ENCODE assay signal across 7 cellular contexts in the genomic region with DNA sequence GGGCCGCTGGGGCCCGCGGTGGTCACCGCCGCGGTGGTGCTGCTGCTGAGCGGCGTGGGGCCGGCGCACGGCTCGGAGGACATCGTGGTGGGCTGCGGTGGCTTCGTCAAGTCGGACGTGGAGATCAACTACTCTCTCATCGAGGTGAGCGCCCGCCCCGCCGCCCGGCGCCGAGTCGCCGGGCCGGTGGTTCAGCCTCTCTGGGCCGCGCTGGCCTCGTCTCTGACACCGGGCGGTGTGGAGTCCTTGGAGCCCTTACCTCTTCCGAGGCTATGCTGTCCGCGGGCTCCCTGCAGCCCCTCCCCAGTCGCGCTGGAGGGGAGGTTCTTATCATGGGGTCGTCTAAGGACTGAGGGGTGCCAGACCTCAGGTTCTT. TPM values are rescaled to one million over a fixed set of nuclear protein-coding genes. Genes with fewer than 3 reads are reported as not detected.
DNase-seq lines count a peak whose midpoint lies in the region; ATAC-seq and TF ChIP-seq lines count a peak whose summit lies in the region.
"Not testable (repeated sequence)": the region's sequence is repeated elsewhere in the genome, so short reads cannot be mapped to it uniquely, and the experiment has no call there.

No MANE protein-coding gene starts in this region.

- H2AK5ac ChIP-seq in IMR-90 (ENCODE audit: low read depth, low read length) = not testable (repeated sequence)

- H3K27me3 Mint-ChIP-seq in activated T-cell treated with anti-CD3 and anti-CD28 coated beads, Interleukin-2, amount 50 U/mL, for 4 hours (ENCODE audit: low read depth); naive thymus-derived CD4-positive, alpha-beta T cell: not testable (repeated sequence)

- not testable (repeated sequence) for H3K27ac Mint-ChIP-seq in naive thymus-derived CD4-positive, alpha-beta T cell

- not testable (repeated sequence) for H3K4me1 Mint-ChIP-seq in activated T-cell treated with anti-CD3 and anti-CD28 coated beads, Interleukin-2, amount 50 U/mL, for 4 hours (ENCODE audit: low read depth)
- H3K4me1 Mint-ChIP-seq in naive thymus-derived CD4-positive, alpha-beta T cell = peaks cover 0 to 11% (median 4%) of the 10 kb centered on the region in 7 donors

- H4K5ac ChIP-seq in IMR-90 (ENCODE audit: low read depth, low read length) = not testable (repeated sequence)

- not testable (repeated sequence) for H3K4me2 ChIP-seq in IMR-90 (ENCODE audit: low read depth, low read length)

- H3K14ac ChIP-seq in IMR-90 (replicated peaks; ENCODE audit: low read depth, low read length) = not testable (repeated sequence)

- H3K9me3 ChIP-seq in IMR-90 (ENCODE audit: control insufficient read depth, insufficient read depth, low read length); naive thymus-derived CD4-positive, alpha-beta T cell (ENCODE audit: control insufficient read depth in 2 of 3, low read length in 3 of 3): not testable (repeated sequence)

- not testable (repeated sequence) for H3K27ac ChIP-seq in IMR-90 (ENCODE audit: insufficient read depth, low read length); naive thymus-derived CD4-positive, alpha-beta T cell (ENCODE audit: low read depth, low read length)

- not testable (repeated sequence) for H3K9me3 Mint-ChIP-seq in activated T-cell treated with anti-CD3 and anti-CD28 coated beads, Interleukin-2, amount 50 U/mL, for 4 hours; naive thymus-derived CD4-positive, alpha-beta T cell

- POLR2A ChIA-PET in IMR-90 (lab: Charles Lee; ENCODE audit: unreplicated experiment); naive thymus-derived CD4-positive, alpha-beta T cell (lab: Charles Lee): not testable (repeated sequence)

- not testable (repeated sequence) for H3K4me3 Mint-ChIP-seq in activated T-cell treated with anti-CD3 and anti-CD28 coated beads, Interleukin-2, amount 50 U/mL, for 4 hours
- H3K4me3 Mint-ChIP-seq in naive thymus-derived CD4-positive, alpha-beta T cell = peak overlapping the region in 2 of 10 donors; percentile 43 to 64

- not testable (repeated sequence) for H2AK9ac ChIP-seq in IMR-90 (replicated peaks; ENCODE audit: low read depth, low read length, poor library complexity)

- intact Hi-C loops in IMR-90 (cut with micrococcal nuclease); Right ventricle myocardium inferior (cut with DNase I); naive thymus-derived CD4-positive, alpha-beta T cell (cut with micrococcal nuclease): not testable (repeated sequence)

- not testable (repeated sequence) for H2BK120ac ChIP-seq in IMR-90 (ENCODE audit: low read depth, low read length)

- ATAC-seq in GM19023 (IDR thresholded peaks at IDR 0.05; ENCODE audit: unreplicated experiment) = peak; percentile 32
- peak; percentile 51 for ATAC-seq in GM21528 (IDR thresholded peaks at IDR 0.05; ENCODE audit: low FRiP score, unreplicated experiment)
- ATAC-seq in HG03025 (IDR thresholded peaks at IDR 0.05; ENCODE audit: low FRiP score, unreplicated experiment) = peak; percentile 30
- peak; percentile 67 for ATAC-seq in IMR-90 (ENCODE audit: low read depth)
- peak; percentile 45 to 52 for ATAC-seq in activated T-cell treated with anti-CD3 and anti-CD28 coated beads, Interleukin-2, amount 50 U/mL, for 4 hours
- peak; percentile 35 for ATAC-seq in Right ventricle myocardium inferior
- ATAC-seq in naive thymus-derived CD4-positive, alpha-beta T cell = peak; percentile 45

- H3K4me1 ChIP-seq in IMR-90 (ENCODE audit: control insufficient read depth, insufficient read depth, low read length); naive thymus-derived CD4-positive, alpha-beta T cell (ENCODE audit: control insufficient read depth in 2 of 2, insufficient read depth in 2 of 2, low read length in 2 of 2): not testable (repeated sequence)

- DNase-seq in IMR-90; activated T-cell treated with anti-CD3 and anti-CD28 coated beads, Interleukin-2, amount 50 U/mL, for 4 hours; Right ventricle myocardium inferior (ENCODE audit: missing footprints); naive thymus-derived CD4-positive, alpha-beta T cell: not testable (repeated sequence)

- TF ChIP-seq RAD21 in IMR-90 (IDR thresholded peaks at IDR 0.05; ENCODE audit: low read length) = not testable (repeated sequence)

- not testable (repeated sequence) for H3K36me3 Mint-ChIP-seq in activated T-cell treated with anti-CD3 and anti-CD28 coated beads, Interleukin-2, amount 50 U/mL, for 4 hours (ENCODE audit: insufficient read depth); naive thymus-derived CD4-positive, alpha-beta T cell

- not testable (repeated sequence) for H3K56ac ChIP-seq in IMR-90 (ENCODE audit: extremely low read depth, insufficient read depth, low read length)

- not testable (repeated sequence) for TF ChIP-seq CTCF in IMR-90 (conservative IDR thresholded peaks at IDR 0.05; ENCODE audit: low read depth, low read length)

- not testable (repeated sequence) for H3K36me3 ChIP-seq in IMR-90 (ENCODE audit: control insufficient read depth, insufficient read depth, low read length); naive thymus-derived CD4-positive, alpha-beta T cell (ENCODE audit: control insufficient read depth in 2 of 3, insufficient read depth in 3 of 3, low read length in 3 of 3)

- not testable (repeated sequence) for TF ChIP-seq POLR2A in IMR-90 (IDR thresholded peaks at IDR 0.05; ENCODE audit: low read depth, low read length)

- not testable (repeated sequence) for H3K4me3 ChIP-seq in IMR-90 (ENCODE audit: insufficient read depth, low read depth, low read length); naive thymus-derived CD4-positive, alpha-beta T cell (ENCODE audit: low read length)

- not testable (repeated sequence) for H3K9me1 ChIP-seq in IMR-90 (ENCODE audit: insufficient read depth, low read length)

- not testable (repeated sequence) for H4K8ac ChIP-seq in IMR-90 (ENCODE audit: low read depth in 2 of 2, low read length in 2 of 2)

- not testable (repeated sequence) for H3K79me1 ChIP-seq in IMR-90 (ENCODE audit: low read depth in 1 of 2, low read length in 2 of 2)

- WGBS in IMR-90 (ENCODE audit: extremely low coverage in 2 of 2, insufficient read length in 1 of 2), 2 experiments = no CpG with 5 or more reads among the region's 39 CpGs

- not testable (repeated sequence) for H2BK20ac ChIP-seq in IMR-90 (ENCODE audit: low read depth, low read length)

- H3K23ac ChIP-seq in IMR-90 (ENCODE audit: low read depth, low read length) = not testable (repeated sequence)

- not testable (repeated sequence) for H2AFZ ChIP-seq in IMR-90 (replicated peaks; ENCODE audit: low read length, poor library complexity)

- not testable (repeated sequence) for H2BK15ac ChIP-seq in IMR-90 (ENCODE audit: low read depth, low read length)

- dilution Hi-C loops in IMR-90 (cut with HindIII; ENCODE audit: low sequenced_read_pairs, unreplicated experiment) = not testable (repeated sequence)

- not testable (repeated sequence) for H3K9ac ChIP-seq in IMR-90 (ENCODE audit: low read depth, low read length)

- in situ Hi-C loops in IMR-90 (cut with MboI; ENCODE audit: low sequenced_read_pairs) = not testable (repeated sequence)

- H3K18ac ChIP-seq in IMR-90 (ENCODE audit: low read depth, low read length) = not testable (repeated sequence)

- H2BK5ac ChIP-seq in IMR-90 (ENCODE audit: low read depth, low read length, poor library complexity, severe bottlenecking) = not testable (repeated sequence)

- CTCF ChIA-PET in IMR-90 (lab: Yijun Ruan, JAX); naive thymus-derived CD4-positive, alpha-beta T cell (lab: Charles Lee): not testable (repeated sequence)

- H3K27me3 ChIP-seq in IMR-90 (ENCODE audit: control insufficient read depth, insufficient read depth, low read length); naive thymus-derived CD4-positive, alpha-beta T cell (ENCODE audit: control insufficient read depth in 2 of 2, insufficient read depth in 2 of 2, low read length in 2 of 2): not testable (repeated sequence)

- H4K91ac ChIP-seq in IMR-90 (ENCODE audit: insufficient read depth, low read depth, low read length) = not testable (repeated sequence)

- not testable (repeated sequence) for BruUV-seq in IMR-90 (replicated peaks; lab: Mats Ljungman, UMichigan)

- H3K4ac ChIP-seq in IMR-90 (ENCODE audit: low read depth, low read length) = not testable (repeated sequence)

- not testable (repeated sequence) for H4K20me1 ChIP-seq in IMR-90 (ENCODE audit: insufficient read depth, low read length)

RNA-seq across cellular contexts. Expression of a gene that starts 0.3 kb away (rescaled TPM):
- total RNA-seq in IMR-90 (2012; rRNA removed) = 74.4 and 118 TPM in 2 replicates
- 95.1 and 99.2 TPM in 2 replicates for polyA plus RNA-seq in IMR-90 (2012; rRNA removed)
- 64.8 and 138 TPM in 2 replicates for polyA plus RNA-seq in IMR-90 (2012; cell fraction: cytosol; rRNA removed)
- 108 and 109 TPM in 2 replicates for polyA plus RNA-seq in IMR-90 (2012; cell fraction: nucleus; rRNA removed; ENCODE audit: low replicate concordance)
- total RNA-seq in activated T-cell treated with anti-CD3 and anti-CD28 coated beads, Interleukin-2, amount 50 U/mL, for 4 hours = 10 to 100 TPM; 83.3 to 92.3 (median 86.1) TPM
- 128 TPM for total RNA-seq in Right ventricle myocardium inferior
- total RNA-seq in naive thymus-derived CD4-positive, alpha-beta T cell = 10 to 100 TPM; 31.8 to 52.6 (median 35.0) TPM
- 10 to 100 TPM; 23.3 to 38.3 TPM for polyA plus RNA-seq in naive thymus-derived CD4-positive, alpha-beta T cell
